In genomic region chr22:28620244-28620922, GRCh38 we compare ENCODE assay signal across 11 cellular contexts.
"Had no signal": no experiment of that assay in that cellular context is flagged by ENCODE, and none has a peak within 500 bp of the region (broad histone marks: within the 10 kb centered on the region; RNA-seq: fewer than 3 reads in every experiment).

No MANE protein-coding gene starts in this region.

- H3K27ac ChIP-seq: spleen had no signal

- H3K4me1 ChIP-seq: spleen, uterus had no signal

- ATAC-seq: activated naive CD4-positive, alpha-beta T cell treated with anti-CD3 and anti-CD28 coated beads, Interleukin-2, amount 50 U/mL, for 72 hours; activated T-cell treated with anti-CD3 and anti-CD28 coated beads, Interleukin-2, amount 50 U/mL, for 4 hours; T-cell had no signal

- DNase-seq: activated CD4-positive, alpha-beta memory T cell treated with anti-CD3 and anti-CD28 coated beads for 36 hours; activated CD4-positive, alpha-beta T cell treated with anti-CD3 and anti-CD28 coated beads for 1 hour; activated effector memory CD4-positive, alpha-beta T cell treated with anti-CD3 and anti-CD28 coated beads, Interleukin-2, amount 50 U/mL, for 16 hours; activated T-cell treated with anti-CD3 and anti-CD28 coated beads, Interleukin-2, amount 50 U/mL, for 4 hours; spleen; stimulated activated CD4-positive, alpha-beta T cell treated with anti-CD3 and anti-CD28 coated beads, Interleukin-2, amount 100 ng/mL, for 24 hours; stimulated activated naive CD4-positive, alpha-beta T cell; T-cell; T1000; uterus had no signal

- H3K36me3 ChIP-seq: spleen had no signal

- H3K27me3 ChIP-seq: spleen, uterus had no signal

- H3K9me3 ChIP-seq: spleen, uterus had no signal

- H3K4me3 ChIP-seq: spleen, uterus had no signal
